2 cellular contexts compared by ENCODE assay signal in genomic region chr22:39956932-39957664, GRCh38.
TF ChIP-seq lines count a peak whose summit lies in the region.

No MANE protein-coding gene starts in this region.

TF ChIP-seq in GM12878, 131 proteins besides CTCF, POLR2A, EP300 and RAD21 (continues in another document):
- peak; percentile 85 for TF ChIP-seq PAX5 (IDR thresholded peaks at IDR 0.05; ENCODE audit: borderline replicate concordance, low read depth, low read length)
- TF ChIP-seq PML (IDR thresholded peaks at IDR 0.05; ENCODE audit: low read length) = peak; percentile 52; the same call in 1 of the 2 replicates
- peak; percentile 26 for TF ChIP-seq SP1 (IDR thresholded peaks at IDR 0.05; ENCODE audit: low read depth, low read length)
- peak; percentile 89 for TF ChIP-seq TBL1XR1 (IDR thresholded peaks at IDR 0.05; ENCODE audit: low read depth, low read length)
- no peak for TF ChIP-seq ZNF274 (IDR thresholded peaks at IDR 0.05; ENCODE audit: insufficient read depth, insufficient read length)
- no peak for TF ChIP-seq CUX1 (IDR thresholded peaks at IDR 0.05; ENCODE audit: insufficient replicate concordance, low read depth, low read length)
- peak; percentile 94 for TF ChIP-seq MTA2 (IDR thresholded peaks at IDR 0.05; ENCODE audit: low read depth)
- peak in 1 of 2 experiments; percentile 57; a peak in 1 of 4 replicates for TF ChIP-seq CEBPB (IDR thresholded peaks at IDR 0.05; ENCODE audit: borderline replicate concordance in 1 of 2, low read depth in 2 of 2, low read length in 2 of 2)
- peak; percentile 19 for TF ChIP-seq PBX3 (IDR thresholded peaks at IDR 0.05; ENCODE audit: insufficient replicate concordance, low read depth, low read length)
- TF ChIP-seq CBFB (IDR thresholded peaks at IDR 0.05; ENCODE audit: low read depth) = peak; percentile 95
- peak; percentile 90 for TF ChIP-seq DPF2 (IDR thresholded peaks at IDR 0.05)
- TF ChIP-seq NRF1 (conservative IDR thresholded peaks at IDR 0.05; ENCODE audit: low read depth, low read length) = no peak
- TF ChIP-seq MEF2A (IDR thresholded peaks at IDR 0.05; ENCODE audit: insufficient read depth, low read depth, low read length) = 0 out of 2 replicates have a peak, but pooled peaks have one; percentile 59
- TF ChIP-seq RAD51 (IDR thresholded peaks at IDR 0.05) = 0 out of 2 replicates have a peak, but pooled peaks have one; percentile 35
- TF ChIP-seq NFIC (IDR thresholded peaks at IDR 0.05; ENCODE audit: low read depth, low read length) = peak; percentile 89
- TF ChIP-seq SPI1 (IDR thresholded peaks at IDR 0.05; ENCODE audit: borderline replicate concordance, insufficient read depth, low read depth, low read length) = peak; percentile 94
- peak; percentile 84 for TF ChIP-seq BCL11A (IDR thresholded peaks at IDR 0.05; ENCODE audit: low read depth, low read length)
- TF ChIP-seq HDGF (IDR thresholded peaks at IDR 0.05) = peak; percentile 47; the same call in 1 of the 2 replicates
- TF ChIP-seq JUNB (IDR thresholded peaks at IDR 0.05) = peak; percentile 49
- TF ChIP-seq IKZF1 (conservative IDR thresholded peaks at IDR 0.05) = peak; percentile 80
- peak; percentile 70; the same call in 1 of the 2 replicates for TF ChIP-seq IRF5 (IDR thresholded peaks at IDR 0.05; ENCODE audit: borderline replicate concordance)
- TF ChIP-seq RUNX3 (IDR thresholded peaks at IDR 0.05; ENCODE audit: low read length) = peak; percentile 99
- TF ChIP-seq ESRRA (IDR thresholded peaks at IDR 0.05; ENCODE audit: low read length) = no peak
- no peak for TF ChIP-seq TCF7 (IDR thresholded peaks at IDR 0.05; ENCODE audit: borderline replicate concordance)
- peak; percentile 13; the same call in 1 of the 2 replicates for TF ChIP-seq BACH1 (IDR thresholded peaks at IDR 0.05; ENCODE audit: borderline replicate concordance)
- no peak for TF ChIP-seq ZBED1 (IDR thresholded peaks at IDR 0.05; ENCODE audit: borderline replicate concordance)
- no peak for TF ChIP-seq MYC (IDR thresholded peaks at IDR 0.05; ENCODE audit: insufficient read depth, insufficient read length, insufficient replicate concordance, low read length, severe bottlenecking)
- peak; percentile 68; the same call in 1 of the 2 replicates for TF ChIP-seq EED (IDR thresholded peaks at IDR 0.05; ENCODE audit: low read depth)
- peak; percentile 59 for TF ChIP-seq MEF2B (IDR thresholded peaks at IDR 0.05; ENCODE audit: partially characterized antibody, poor library complexity, severe bottlenecking)
- no peak for TF ChIP-seq POLR2AphosphoS5 (IDR thresholded peaks at IDR 0.05; ENCODE audit: low read length)

TF ChIP-seq in WTC11, 78 proteins besides CTCF, POLR2A, EP300 and RAD21:
- TF ChIP-seq TCF7 (CRISPR knock-in tag; IDR thresholded peaks at IDR 0.05; ENCODE audit: low read depth) = no peak
- no peak for TF ChIP-seq ZNF512 (CRISPR knock-in tag; IDR thresholded peaks at IDR 0.05; ENCODE audit: borderline replicate concordance)
- no peak for TF ChIP-seq ZNF423 (CRISPR knock-in tag; IDR thresholded peaks at IDR 0.05)
- TF ChIP-seq TEAD4 (CRISPR knock-in tag; IDR thresholded peaks at IDR 0.05) = no peak
- no peak for TF ChIP-seq ATF2 (CRISPR knock-in tag; IDR thresholded peaks at IDR 0.05; ENCODE audit: borderline replicate concordance, low read depth)
- TF ChIP-seq STAT6 (CRISPR knock-in tag; conservative IDR thresholded peaks at IDR 0.05; ENCODE audit: low read depth) = no peak
- no peak for TF ChIP-seq NFE2L1 (CRISPR knock-in tag; IDR thresholded peaks at IDR 0.05)
- TF ChIP-seq ZNF416 (CRISPR knock-in tag; IDR thresholded peaks at IDR 0.05) = no peak
- no peak for TF ChIP-seq USF2 (CRISPR knock-in tag; IDR thresholded peaks at IDR 0.05)
- TF ChIP-seq MXD4 (CRISPR knock-in tag; IDR thresholded peaks at IDR 0.05; ENCODE audit: borderline replicate concordance) = no peak
- TF ChIP-seq NR2C2 (CRISPR knock-in tag; IDR thresholded peaks at IDR 0.05) = no peak
- no peak for TF ChIP-seq SP1 (CRISPR knock-in tag; conservative IDR thresholded peaks at IDR 0.05)
- TF ChIP-seq E2F1 (CRISPR knock-in tag; IDR thresholded peaks at IDR 0.05) = no peak
- no peak for TF ChIP-seq E2F5 (CRISPR knock-in tag; IDR thresholded peaks at IDR 0.05)
- TF ChIP-seq ZNF121 (CRISPR knock-in tag; IDR thresholded peaks at IDR 0.05) = no peak
- TF ChIP-seq ZNF317 (CRISPR knock-in tag; IDR thresholded peaks at IDR 0.05; ENCODE audit: borderline replicate concordance, low read depth) = no peak
- no peak for TF ChIP-seq FOXP1 (CRISPR knock-in tag; IDR thresholded peaks at IDR 0.05; ENCODE audit: borderline replicate concordance)
- no peak for TF ChIP-seq NR1H2 (CRISPR knock-in tag; IDR thresholded peaks at IDR 0.05)
- TF ChIP-seq ZNF232 (CRISPR knock-in tag; IDR thresholded peaks at IDR 0.05) = no peak
- no peak for TF ChIP-seq RELA (CRISPR knock-in tag; IDR thresholded peaks at IDR 0.05; ENCODE audit: borderline replicate concordance)
